22 cellular contexts compared by ENCODE assay signal in the genomic region with DNA sequence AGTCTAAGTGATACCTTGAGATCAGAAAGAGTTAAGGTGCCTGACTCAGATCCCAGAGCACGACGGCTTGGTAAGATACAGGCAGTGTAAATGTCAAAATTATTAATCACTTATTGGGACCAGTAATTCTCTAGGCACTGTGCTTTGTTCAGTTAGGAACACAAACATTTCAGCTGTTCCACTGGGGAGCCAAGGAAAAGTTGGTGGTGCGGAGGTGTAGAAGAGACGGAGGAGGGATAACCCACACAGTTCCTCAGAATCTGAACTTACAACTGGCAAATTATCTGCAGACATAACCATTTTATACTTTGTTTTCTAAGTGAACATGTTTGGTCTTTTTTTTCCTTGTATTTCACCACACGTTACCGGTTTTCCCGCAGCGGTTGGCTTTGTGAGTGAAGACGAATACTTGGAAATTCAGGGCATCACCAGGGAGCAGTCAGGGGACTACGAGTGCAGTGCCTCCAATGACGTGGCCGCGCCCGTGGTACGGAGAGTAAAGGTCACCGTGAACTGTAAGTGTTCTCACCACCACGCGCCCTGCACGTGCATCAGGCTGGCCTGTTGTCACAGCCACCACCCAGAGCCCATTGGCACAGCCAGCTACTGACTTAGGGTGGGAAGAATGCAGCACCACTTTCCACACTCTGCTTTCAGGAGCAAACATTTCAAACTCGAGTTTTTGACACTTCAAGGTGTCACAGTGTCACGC.
"Had no signal": no experiment of that assay in that cellular context is flagged by ENCODE, and none has a peak within 500 bp of the region (broad histone marks: within the 10 kb centered on the region; RNA-seq: fewer than 3 reads in every experiment).

No MANE protein-coding gene starts in this region.

- H3K27ac ChIP-seq: heart right ventricle, hepatocyte, lower lobe of right lung, pancreas, prostate gland, stomach, testis, thyroid gland, transverse colon, upper lobe of left lung, vagina had no signal

- H3K79me2 ChIP-seq: hepatocyte had no signal

- H2AFZ ChIP-seq: hepatocyte had no signal

- ATAC-seq: heart right ventricle; left lobe of liver; lower lobe of right lung; naive thymus-derived CD8-positive, alpha-beta T cell; pancreas; stimulated activated naive B cell treated with anti-CD40 and anti-IgM and Interleukin-4, amounts not matched to agents 10 μg/mL and 1 μg/mL and 100 μg/mL, for 72 hours; stimulated activated naive CD8-positive, alpha-beta T cell treated with anti-CD3 and anti-CD28 coated beads, Interleukin-15, Interleukin-2, amounts not matched to agents 100 U/mL and 50 U/mL, for 24 hours had no signal

- H3K27me3 ChIP-seq: heart right ventricle, hepatocyte, pancreas, stomach, testis, thyroid gland, transverse colon, upper lobe of left lung, vagina had no signal

- H3K4me1 ChIP-seq: lower lobe of right lung, pancreas, prostate gland, stomach, testis, thyroid gland, transverse colon, upper lobe of left lung, vagina had no signal

- H3K4me3 ChIP-seq: heart right ventricle, hepatocyte, lower lobe of right lung, pancreas, prostate gland, stomach, testis, thyroid gland, transverse colon, upper lobe of left lung, vagina had no signal

- H3K36me3 ChIP-seq: heart right ventricle, lower lobe of right lung, pancreas, prostate gland, stomach, thyroid gland, transverse colon, upper lobe of left lung, vagina had no signal

- DNase-seq: heart right ventricle; islet precursor cell; lower lobe of right lung; mammary epithelial cell; mesenchymal stem cell; naive thymus-derived CD8-positive, alpha-beta T cell; pancreas; stimulated activated CD4-positive, alpha-beta T cell treated with anti-CD3 and anti-CD28 coated beads, Interleukin-12 subunit alpha, Interleukin-12 subunit beta, amount 100 ng/mL, for 4 hours; stimulated activated CD4-positive, alpha-beta T cell treated with anti-CD3 and anti-CD28 coated beads, Interleukin-15, amount 100 ng/mL, for 24 hours; stimulated activated CD4-positive, alpha-beta T cell treated with anti-CD3 and anti-CD28 coated beads, Interleukin-2, amount 100 ng/mL, for 24 hours; stimulated activated CD4-positive, alpha-beta T cell treated with anti-CD3 and anti-CD28 coated beads, Interleukin-4, amount 100 ng/mL, for 1 hour; stimulated activated naive B cell treated with anti-CD40 and anti-IgM and Interleukin-4, amounts not matched to agents 10 μg/mL and 1 μg/mL and 100 μg/mL, for 72 hours; stimulated activated naive CD8-positive, alpha-beta T cell treated with anti-CD3 and anti-CD28 coated beads, Interleukin-15, Interleukin-2, amounts not matched to agents 100 U/mL and 50 U/mL, for 24 hours; stomach; testis; thyroid gland; transverse colon had no signal

- H3K9me3 ChIP-seq: heart right ventricle, lower lobe of right lung, pancreas, prostate gland, stomach, testis, thyroid gland, transverse colon, upper lobe of left lung, vagina had no signal

- H3K4me2 ChIP-seq: hepatocyte had no signal
